In genomic region chr11:35102267-35102666, GRCh38 we compare ENCODE assay signal across 24 cellular contexts.
"Had no signal": no experiment of that assay in that cellular context is flagged by ENCODE, and none has a peak within 500 bp of the region (broad histone marks: within the 10 kb centered on the region; RNA-seq: fewer than 3 reads in every experiment).

No MANE protein-coding gene starts in this region.

- H3K4me1 ChIP-seq: adrenal gland, pancreas, testis had no signal

- H3K36me3 ChIP-seq: adrenal gland, cardiac muscle cell, left ventricle myocardium inferior, neutrophil, pancreas, stomach, upper lobe of left lung had no signal

- H3K27ac ChIP-seq: adrenal gland, body of pancreas, cardiac muscle cell, hepatocyte, left ventricle myocardium inferior, neutrophil, pancreas, psoas muscle, testis, upper lobe of left lung had no signal

- H3K9me3 ChIP-seq: adrenal gland, body of pancreas, left ventricle myocardium inferior, neutrophil, pancreas, psoas muscle, stomach, testis, upper lobe of left lung had no signal

- FAIRE-seq: endometrium, pancreas had no signal

- DNase-seq: activated naive CD4-positive, alpha-beta T cell; activated T-cell treated with anti-CD3 and anti-CD28 coated beads, Interleukin-2, amount 50 U/mL, for 24 hours; adrenal gland; body of pancreas; effector CD4-positive, alpha-beta T cell; foreskin melanocyte; glutamatergic neuron; immature natural killer cell; left ventricle myocardium inferior; mammary epithelial cell; midbrain; pancreas; psoas muscle; right cardiac atrium; stimulated activated CD4-positive, alpha-beta T cell treated with anti-CD3 and anti-CD28 coated beads, Interleukin-1b, Interleukin-23, amount 100 ng/mL, for 48 hours; stomach; T1000; testis; upper lobe of left lung had no signal

- H3K4me3 ChIP-seq: adrenal gland, body of pancreas, cardiac muscle cell, hepatocyte, left ventricle myocardium inferior, pancreas, psoas muscle, skin epidermis, stomach, testis, upper lobe of left lung had no signal

- H3K27me3 ChIP-seq: adrenal gland, body of pancreas, cardiac muscle cell, hepatocyte, neutrophil, pancreas, stomach, testis, upper lobe of left lung had no signal
